In genomic region chr3:123310741-123311140, GRCh38 we compare ENCODE assay signal across 2 cellular contexts.
TF ChIP-seq lines count a peak whose summit lies in the region.

No MANE protein-coding gene starts in this region.

TF ChIP-seq in IMR-90, 13 proteins besides CTCF, POLR2A, EP300 and RAD21:
- TF ChIP-seq MAFK (IDR thresholded peaks at IDR 0.05; ENCODE audit: low read depth, low read length) (no peak), SMC3 (IDR thresholded peaks at IDR 0.05; ENCODE audit: low read depth, low read length) (no peak), USF2 (IDR thresholded peaks at IDR 0.05; ENCODE audit: low read depth, low read length) (no peak), CEBPB (IDR thresholded peaks at IDR 0.05; ENCODE audit: low read depth, low read length) (no peak), RCOR1 (IDR thresholded peaks at IDR 0.05; ENCODE audit: insufficient replicate concordance, low read length) (no peak), CHD1 (IDR thresholded peaks at IDR 0.05; ENCODE audit: low read depth, low read length) (no peak), BHLHE40 (IDR thresholded peaks at IDR 0.05; ENCODE audit: low read depth, low read length) (no peak), MAZ (IDR thresholded peaks at IDR 0.05; ENCODE audit: borderline replicate concordance, low read depth, low read length) (no peak), FOS (IDR thresholded peaks at IDR 0.05; ENCODE audit: low read depth, low read length) (no peak), RFX5 (IDR thresholded peaks at IDR 0.05; ENCODE audit: low read depth, low read length) (no peak), MXI1 (IDR thresholded peaks at IDR 0.05; ENCODE audit: borderline replicate concordance, low read depth, low read length) (no peak), ELK1 (IDR thresholded peaks at IDR 0.05; ENCODE audit: borderline replicate concordance, low read depth, low read length) (no peak), NFE2L2 (IDR thresholded peaks at IDR 0.05; ENCODE audit: low read depth, low read length) (no peak)

TF ChIP-seq in H1, 55 proteins besides CTCF, POLR2A, EP300 and RAD21:
- TF ChIP-seq RNF2 (IDR thresholded peaks at IDR 0.05; ENCODE audit: borderline replicate concordance, low read depth, low read length, missing control alignments, poor library complexity, severe bottlenecking), result no peak
- no peak for TF ChIP-seq PHF8 (conservative IDR thresholded peaks at IDR 0.05; ENCODE audit: low read depth, low read length)
- TF ChIP-seq SUZ12 (IDR thresholded peaks at IDR 0.05; ENCODE audit: low read length), result no peak
- TF ChIP-seq NRF1 (IDR thresholded peaks at IDR 0.05; ENCODE audit: low read depth, low read length), result no peak
- TF ChIP-seq EGR1 (IDR thresholded peaks at IDR 0.05; ENCODE audit: borderline replicate concordance, low read depth, low read length), result no peak
- no peak for TF ChIP-seq USF2 (IDR thresholded peaks at IDR 0.05; ENCODE audit: low read length)
- no peak for TF ChIP-seq TCF12 (IDR thresholded peaks at IDR 0.05; ENCODE audit: low read depth, low read length)
- TF ChIP-seq HDAC6 (IDR thresholded peaks at IDR 0.05; ENCODE audit: low read depth, low read length), result no peak
- TF ChIP-seq TAF1 (IDR thresholded peaks at IDR 0.05; ENCODE audit: low read depth, low read length), result no peak
- TF ChIP-seq MAX (IDR thresholded peaks at IDR 0.05), result no peak
